In genomic region chr18:28189400-28190239, GRCh38 we compare ENCODE assay signal across 9 cellular contexts. TPM values are rescaled to one million over a fixed set of nuclear protein-coding genes. Genes with fewer than 3 reads are reported as not detected.
A peak's percentile ranks its signal among the peaks of the same experiment; 100 is the strongest.
DNase-seq lines count a peak whose midpoint lies in the region; ATAC-seq, FAIRE-seq and TF ChIP-seq lines count a peak whose summit lies in the region.
"Had no signal": no experiment of that assay in that cellular context is flagged by ENCODE, and none has a peak within 500 bp of the region (broad histone marks: within the 10 kb centered on the region; RNA-seq: fewer than 3 reads in every experiment).

No MANE protein-coding gene starts in this region.

- no peak for DNase-seq in BJ (ENCODE audit: low read depth)
- peak; percentile 54 for DNase-seq in HT1080 (ENCODE audit: low read depth)
- DNase-seq in activated CD4-positive, alpha-beta T cell treated with anti-CD3 and anti-CD28 coated beads, Interleukin-2, amount 50 U/mL, for 48 hours, result peak; percentile 5 to 20
- DNase-seq in keratinocyte (ENCODE audit: low read depth, low spot score), result peak; percentile 25
- no peak for DNase-seq in CD4-positive, alpha-beta T cell
- DNase-seq in NCI-H2171 (lab: John Stamatoyannopoulos, UW), result no peak

- no peaks in the 10 kb centered on the region for H3K27me3 Mint-ChIP-seq in activated T-helper 17 cell treated with anti-CD3 and anti-CD28 coated beads, Interleukin-2, amount 50 U/mL, for 72 hours
- H3K27me3 Mint-ChIP-seq in CD4-positive, alpha-beta T cell, result no peaks in the 10 kb centered on the region

- H3K4me3 ChIP-seq in BJ (ENCODE audit: low read depth, low read length) (no peak overlapping the region), keratinocyte (ENCODE audit: control insufficient read depth in 2 of 3, extremely low read depth in 1 of 3, insufficient read depth in 2 of 3, low read depth in 1 of 3, low read length in 3 of 3) (no peak overlapping the region)

- H3K9me1 ChIP-seq in keratinocyte (ENCODE audit: control insufficient read depth, extremely low read depth, insufficient read depth, low read length), result no peaks in the 10 kb centered on the region

- H3K4me1 Mint-ChIP-seq in activated T-helper 17 cell treated with anti-CD3 and anti-CD28 coated beads, Interleukin-2, amount 50 U/mL, for 72 hours, result no peaks in the 10 kb centered on the region
- no peaks in the 10 kb centered on the region for H3K4me1 Mint-ChIP-seq in CD4-positive, alpha-beta T cell (ENCODE audit: low read depth)

- H4K20me1 ChIP-seq in keratinocyte (ENCODE audit: control insufficient read depth, extremely low read depth, insufficient read depth, low read length), result no peaks in the 10 kb centered on the region

- peak; percentile 90 for ATAC-seq in GM18502 (IDR thresholded peaks at IDR 0.05; ENCODE audit: poor library complexity, unreplicated experiment)
- no peak for ATAC-seq in activated T-helper 17 cell treated with anti-CD3 and anti-CD28 coated beads, Interleukin-2, amount 50 U/mL, for 72 hours (replicated peaks)
- ATAC-seq in CD4-positive, alpha-beta T cell (ENCODE audit: poor library complexity), result no peak
- ATAC-seq: left colon had no signal

- CTCF ChIA-PET in BJ (lab: Yijun Ruan, JAX), result interaction anchor here (1.0 to 1.7 kb wide), 3 partner anchors 9 to 163 kb away, joined by 3 to 4 read pairs (median 4); no protein-coding TSS in a partner anchor
- CTCF ChIA-PET in CD4-positive, alpha-beta T cell (lab: Charles Lee), result no interaction called here

- H3K27ac Mint-ChIP-seq in activated T-helper 17 cell treated with anti-CD3 and anti-CD28 coated beads, Interleukin-2, amount 50 U/mL, for 72 hours, result no peak overlapping the region
- H3K27ac Mint-ChIP-seq in CD4-positive, alpha-beta T cell, result no peak overlapping the region

- H3K9ac ChIP-seq in keratinocyte (ENCODE audit: control insufficient read depth, extremely low read depth, insufficient read depth, low read length), result no peak overlapping the region

- no peaks in the 10 kb centered on the region for H3K9me3 ChIP-seq in keratinocyte (ENCODE audit: control insufficient read depth, low read depth, low read length)
- H3K9me3 ChIP-seq in CD4-positive, alpha-beta T cell (ENCODE audit: control insufficient read depth, low read length), result no peaks in the 10 kb centered on the region

- H3K27me3 ChIP-seq in BJ (ENCODE audit: control insufficient read depth, insufficient read depth, low read length) (no peaks in the 10 kb centered on the region), keratinocyte (ENCODE audit: control insufficient read depth, extremely low read depth, insufficient read depth, low read length) (no peaks in the 10 kb centered on the region)
- H3K27me3 ChIP-seq in CD4-positive, alpha-beta T cell (ENCODE audit: control insufficient read depth, insufficient read depth, low read length), result no peaks in the 10 kb centered on the region

- no peak overlapping the region for H3K4me2 ChIP-seq in keratinocyte (ENCODE audit: control insufficient read depth, extremely low read depth, insufficient read depth, low read depth, low read length)

- FAIRE-seq in keratinocyte (lab: Jason Lieb, UNC), result peak; percentile 75

- H3K36me3 ChIP-seq in BJ (ENCODE audit: control insufficient read depth, insufficient read depth, low read length) (no peaks in the 10 kb centered on the region), keratinocyte (ENCODE audit: control insufficient read depth in 2 of 2, extremely low read depth in 1 of 2, insufficient read depth in 2 of 2, low read length in 2 of 2) (no peaks in the 10 kb centered on the region)

- H3K27ac ChIP-seq in keratinocyte (ENCODE audit: control insufficient read depth, insufficient read depth, low read length), result no peak overlapping the region
- H3K27ac ChIP-seq in CD4-positive, alpha-beta T cell (ENCODE audit: low read depth, low read length), result no peak overlapping the region

- peak; percentile 83 for TF ChIP-seq CTCF in BJ (IDR thresholded peaks at IDR 0.05; ENCODE audit: insufficient read depth, low read depth, low read length)
- peak; percentile 62 to 75 (median 67) for TF ChIP-seq CTCF in keratinocyte (optimal IDR thresholded peaks at IDR 0.05 in 1 of 3, IDR thresholded peaks at IDR 0.05 in 1 of 3, conservative IDR thresholded peaks at IDR 0.05 in 1 of 3; ENCODE audit: extremely low read depth in 1 of 3, insufficient read depth in 2 of 3, low read length in 3 of 3)
- no peak for TF ChIP-seq CTCF in CD4-positive, alpha-beta T cell (IDR thresholded peaks at IDR 0.05)

- H3K4me1 ChIP-seq in keratinocyte (ENCODE audit: control insufficient read depth, extremely low read depth, insufficient read depth, low read length), result no peaks in the 10 kb centered on the region

- dilution Hi-C loops in keratinocyte (cut with MboI; ENCODE audit: extremely low pct_ligation_motif_present, low sequenced_read_pairs), result no loop called here

- no peaks in the 10 kb centered on the region for H3K9me3 Mint-ChIP-seq in activated T-helper 17 cell treated with anti-CD3 and anti-CD28 coated beads, Interleukin-2, amount 50 U/mL, for 72 hours
- H3K9me3 Mint-ChIP-seq in CD4-positive, alpha-beta T cell, result no peaks in the 10 kb centered on the region

- no peaks in the 10 kb centered on the region for H3K79me2 ChIP-seq in keratinocyte (ENCODE audit: control insufficient read depth, insufficient read depth, low read length)

- H2AFZ ChIP-seq in keratinocyte (ENCODE audit: control insufficient read depth, low read length), result no peak overlapping the region

- no peaks in the 10 kb centered on the region for H3K36me3 Mint-ChIP-seq in activated T-helper 17 cell treated with anti-CD3 and anti-CD28 coated beads, Interleukin-2, amount 50 U/mL, for 72 hours (ENCODE audit: low read depth)
- H3K36me3 Mint-ChIP-seq in CD4-positive, alpha-beta T cell (ENCODE audit: low read depth), result no peaks in the 10 kb centered on the region

- POLR2A ChIA-PET in BJ (lab: Charles Lee), result no interaction called here
- POLR2A ChIA-PET in CD4-positive, alpha-beta T cell (lab: Charles Lee), result no interaction called here

- H3K4me3 Mint-ChIP-seq in activated T-helper 17 cell treated with anti-CD3 and anti-CD28 coated beads, Interleukin-2, amount 50 U/mL, for 72 hours, result no peak overlapping the region
- no peak overlapping the region for H3K4me3 Mint-ChIP-seq in CD4-positive, alpha-beta T cell

- intact Hi-C loops in CD4-positive, alpha-beta T cell (cut with DNase I, micrococcal nuclease), result no loop called here

RNA-seq across cellular contexts. Expression of gene CDH2, which starts 12.7 kb away (rescaled TPM):
- polyA plus RNA-seq in BJ (2011; rRNA removed), result 180 and 254 TPM in 2 replicates
- polyA minus RNA-seq in BJ (2011; rRNA and poly(A)+ RNA removed), result 218 and 254 TPM in 2 replicates
- total RNA-seq in HT1080 (2014; rRNA removed; shearing (Covaris generic)), result 49.4 and 60.4 TPM in 2 replicates
- 52.7 and 65.7 TPM in 2 replicates for polyA plus RNA-seq in HT1080 (2015; cell fraction: cytosol; rRNA removed)
- polyA plus RNA-seq in HT1080 (2015; cell fraction: nucleus; rRNA removed), result 175 and 178 TPM in 2 replicates
- 0.27 to 0.71 TPM (median 0.46 TPM) in 3 replicates for polyA plus RNA-seq in keratinocyte
- polyA plus RNA-seq in keratinocyte (2011; ENCODE audit: low read depth), result not detected
- 0.26 and 0.43 TPM in 2 replicates for polyA plus RNA-seq in keratinocyte (2011; cell fraction: cytosol; rRNA removed)
- 0.71 and 1.3 TPM in 2 replicates for polyA plus RNA-seq in keratinocyte (2011; cell fraction: nucleus; rRNA removed)
- polyA plus RNA-seq in keratinocyte (2012; ENCODE audit: low replicate concordance), result 0.13 and 0.66 TPM in 2 replicates
- polyA minus RNA-seq in keratinocyte, result 0.10 to 2.4 TPM (median 0.61 TPM) in 3 replicates
- polyA minus RNA-seq in keratinocyte (2011; cell fraction: cytosol; rRNA and poly(A)+ RNA removed), result not detected
- polyA minus RNA-seq in keratinocyte (2011; cell fraction: nucleus; rRNA and poly(A)+ RNA removed), result 0.95 and 1.8 TPM in 2 replicates
- total RNA-seq in activated T-helper 17 cell treated with anti-CD3 and anti-CD28 coated beads, Interleukin-2, amount 50 U/mL, for 72 hours, result under 1 TPM in 1 of 2 donors, not detected in 1; 0.04 TPM
- not detected for total RNA-seq in CD4-positive, alpha-beta T cell

Comparison
In these comparisons a context has a peak if more than half of its experiments do, and no peak if none do; other contexts are left out.
1. DNase-seq: peak in HT1080 (single experiment), activated CD4-positive, alpha-beta T cell treated with anti-CD3 and anti-CD28 coated beads, Interleukin-2, amount 50 U/mL, for 48 hours (2 of 2) and keratinocyte (single experiment); none in BJ (single experiment), CD4-positive, alpha-beta T cell (0 of 10) and NCI-H2171 (single experiment).
2. RNA of gene CDH2, which starts 12.7 kb away (total RNA-seq): 49.4 to 60.4 TPM in HT1080; 0.04 TPM in activated T-helper 17 cell treated with anti-CD3 and anti-CD28 coated beads, Interleukin-2, amount 50 U/mL, for 72 hours and not detected in CD4-positive, alpha-beta T cell; every median in the first group is over 10 times any median in the second.